Comparison of ENCODE assay signal across 8 cellular contexts in genomic region chr5:132103969-132104391, GRCh38. TPM values are rescaled to one million over a fixed set of nuclear protein-coding genes. Genes with fewer than 3 reads are reported as not detected.
A peak's percentile ranks its signal among the peaks of the same experiment; 100 is the strongest.
DNase-seq lines count a peak whose midpoint lies in the region; ATAC-seq, FAIRE-seq and TF ChIP-seq lines count a peak whose summit lies in the region.

No MANE protein-coding gene starts in this region.

- H3K4me3 ChIP-seq in keratinocyte (ENCODE audit: control insufficient read depth in 2 of 3, extremely low read depth in 1 of 3, insufficient read depth in 2 of 3, low read depth in 1 of 3, low read length in 3 of 3) = peak overlapping the region in 1 of 3 experiments; percentile 36

- H3K4me2 ChIP-seq in keratinocyte (ENCODE audit: control insufficient read depth, extremely low read depth, insufficient read depth, low read depth, low read length) = peak overlapping the region; percentile 76

- no peaks in the 10 kb centered on the region for H3K36me3 ChIP-seq in keratinocyte (ENCODE audit: control insufficient read depth in 2 of 2, extremely low read depth in 1 of 2, insufficient read depth in 2 of 2, low read length in 2 of 2)

- no peaks in the 10 kb centered on the region for H4K20me1 ChIP-seq in keratinocyte (ENCODE audit: control insufficient read depth, extremely low read depth, insufficient read depth, low read length)

- TF ChIP-seq POLR2A in GM12892 (IDR thresholded peaks at IDR 0.05; ENCODE audit: low read depth, low read length) = no peak

- no peaks in the 10 kb centered on the region for H3K9me3 ChIP-seq in keratinocyte (ENCODE audit: control insufficient read depth, low read depth, low read length)

- DNase-seq in GM12892 (ENCODE audit: insufficient read length) (no peak), NCI-H446 (lab: John Stamatoyannopoulos, UW) (peak; percentile 23 to 62), keratinocyte (ENCODE audit: low read depth, low spot score) (no peak), NCI-H187 treated with DMSO at 0.1 percent for 48 hours (lab: John Stamatoyannopoulos, UW) (no peak), hypothalamus (lab: John Stamatoyannopoulos, UW) (no peak), GF-D8 (lab: John Stamatoyannopoulos, UW) (no peak)
- DNase-seq in NK-92 treated with Interleukin-12 subunit alpha and Interleukin-12 subunit beta, amount 100 ng/mL, for 24 hours (lab: John Stamatoyannopoulos, UW) = no peak

- peak overlapping the region; percentile 14 for H3K9ac ChIP-seq in keratinocyte (ENCODE audit: control insufficient read depth, extremely low read depth, insufficient read depth, low read length)

- ATAC-seq in GM21717 (IDR thresholded peaks at IDR 0.05; ENCODE audit: unreplicated experiment) = peak; percentile 18

- dilution Hi-C loops in keratinocyte (cut with MboI; ENCODE audit: extremely low pct_ligation_motif_present, low sequenced_read_pairs) = no loop called here

- peak overlapping the region; percentile 95 for H3K27ac ChIP-seq in keratinocyte (ENCODE audit: control insufficient read depth, insufficient read depth, low read length)

- no peak for TF ChIP-seq CTCF in keratinocyte (optimal IDR thresholded peaks at IDR 0.05 in 1 of 3, IDR thresholded peaks at IDR 0.05 in 1 of 3, conservative IDR thresholded peaks at IDR 0.05 in 1 of 3; ENCODE audit: extremely low read depth in 1 of 3, insufficient read depth in 2 of 3, low read length in 3 of 3)

- peaks cover 5% of the 10 kb centered on the region for H3K9me1 ChIP-seq in keratinocyte (ENCODE audit: control insufficient read depth, extremely low read depth, insufficient read depth, low read length)

- no peaks in the 10 kb centered on the region for H3K27me3 ChIP-seq in keratinocyte (ENCODE audit: control insufficient read depth, extremely low read depth, insufficient read depth, low read length)

- no peak overlapping the region for H2AFZ ChIP-seq in keratinocyte (ENCODE audit: control insufficient read depth, low read length)

- FAIRE-seq in GM12892 (lab: Jason Lieb, UNC) = peak; percentile 56
- no peak for FAIRE-seq in keratinocyte (lab: Jason Lieb, UNC)

- peaks cover 30% of the 10 kb centered on the region for H3K4me1 ChIP-seq in keratinocyte (ENCODE audit: control insufficient read depth, extremely low read depth, insufficient read depth, low read length)

- no peaks in the 10 kb centered on the region for H3K79me2 ChIP-seq in keratinocyte (ENCODE audit: control insufficient read depth, insufficient read depth, low read length)

RNA-seq across cellular contexts. Expression of gene CSF2, which starts 30.4 kb away (rescaled TPM):
- polyA plus RNA-seq in GM12892 (2012; ENCODE audit: missing spikeins) = not detected
- 6.9 to 9.2 TPM (median 7.2 TPM) in 3 replicates for polyA plus RNA-seq in keratinocyte
- polyA plus RNA-seq in keratinocyte (2011; ENCODE audit: low read depth) = 0.94 TPM
- 6.6 and 7.9 TPM in 2 replicates for polyA plus RNA-seq in keratinocyte (2011; cell fraction: cytosol; rRNA removed)
- 18.3 and 24.4 TPM in 2 replicates for polyA plus RNA-seq in keratinocyte (2011; cell fraction: nucleus; rRNA removed)
- 0.47 and 11.0 TPM in 2 replicates for polyA plus RNA-seq in keratinocyte (2012; ENCODE audit: low replicate concordance)
- 3.9 to 15.2 TPM (median 4.0 TPM) in 3 replicates for polyA minus RNA-seq in keratinocyte
- polyA minus RNA-seq in keratinocyte (2011; cell fraction: cytosol; rRNA and poly(A)+ RNA removed) = 11.9 TPM
- 3.7 and 5.3 TPM in 2 replicates for polyA minus RNA-seq in keratinocyte (2011; cell fraction: nucleus; rRNA and poly(A)+ RNA removed)

RNA-seq across cellular contexts. Expression of gene IL3, which starts 43.5 kb away (rescaled TPM):
- polyA plus RNA-seq in GM12892 (2012; ENCODE audit: missing spikeins) = not detected
- polyA plus RNA-seq in keratinocyte = not detected in 3 replicates
- polyA plus RNA-seq in keratinocyte (2011; ENCODE audit: low read depth) = not detected
- polyA plus RNA-seq in keratinocyte (2011; cell fraction: cytosol; rRNA removed) = not detected in 2 replicates
- polyA plus RNA-seq in keratinocyte (2011; cell fraction: nucleus; rRNA removed) = not detected in 2 replicates
- polyA plus RNA-seq in keratinocyte (2012; ENCODE audit: low replicate concordance) = not detected in 2 replicates
- polyA minus RNA-seq in keratinocyte = not detected in 3 replicates
- not detected for polyA minus RNA-seq in keratinocyte (2011; cell fraction: cytosol; rRNA and poly(A)+ RNA removed)
- polyA minus RNA-seq in keratinocyte (2011; cell fraction: nucleus; rRNA and poly(A)+ RNA removed) = not detected in 2 replicates

Comparison
In these comparisons a context has a peak if more than half of its experiments do, and no peak if none do; other contexts are left out.
1. DNase-seq: peak in NCI-H446 (2 of 2); none in GM12892 (single experiment), keratinocyte (single experiment), NCI-H187 treated with DMSO at 0.1 percent for 48 hours (single experiment), hypothalamus (0 of 51), GF-D8 (single experiment) and NK-92 treated with Interleukin-12 subunit alpha and Interleukin-12 subunit beta, amount 100 ng/mL, for 24 hours (single experiment).